Comparison of ENCODE assay signal across 21 cellular contexts in the genomic region with DNA sequence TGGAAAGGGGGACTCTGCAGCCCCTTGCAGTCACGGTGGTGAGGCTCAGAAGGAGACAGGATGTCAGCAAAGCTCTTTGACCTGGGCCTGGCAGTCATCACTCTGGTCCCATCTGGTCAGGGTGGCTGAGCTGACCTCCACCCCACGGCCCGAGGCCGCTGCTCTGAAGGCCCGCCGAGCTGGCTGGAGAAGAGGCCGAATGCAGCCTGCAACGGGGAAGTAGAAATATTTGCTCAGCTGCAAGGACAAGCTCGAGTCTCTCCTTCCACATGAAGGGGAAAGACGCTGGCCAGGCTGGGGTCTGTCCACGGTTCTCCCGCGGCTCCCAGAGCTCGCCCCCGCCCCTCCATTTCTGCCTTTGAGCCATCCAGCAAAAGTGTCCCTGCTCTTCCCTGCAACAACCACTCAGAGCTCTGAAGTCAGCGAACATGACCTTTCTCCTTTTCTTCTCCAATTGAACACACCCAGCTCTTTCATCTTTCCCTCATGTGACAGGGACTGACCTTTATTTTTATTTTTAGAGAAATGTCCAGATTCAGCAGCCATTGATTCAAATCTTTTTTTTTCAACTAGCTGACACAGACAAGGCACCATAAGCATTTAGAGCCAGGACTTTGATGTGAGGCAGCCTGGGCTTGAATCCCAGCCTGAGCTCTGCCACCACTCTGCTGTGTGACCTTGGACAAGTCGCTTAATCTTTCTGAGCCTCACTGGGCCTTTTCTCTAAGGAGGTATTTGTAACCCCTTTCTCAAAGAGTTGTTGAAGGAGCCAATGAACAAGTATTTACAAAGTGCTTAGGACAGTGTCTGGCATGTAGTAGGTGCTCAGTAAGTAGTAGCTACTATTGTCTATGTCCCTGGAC.
DNase-seq lines count a peak whose midpoint lies in the region; ATAC-seq and TF ChIP-seq lines count a peak whose summit lies in the region.
"Had no signal": no experiment of that assay in that cellular context is flagged by ENCODE, and none has a peak within 500 bp of the region (broad histone marks: within the 10 kb centered on the region; RNA-seq: fewer than 3 reads in every experiment).

No MANE protein-coding gene starts in this region.

- ATAC-seq in left lobe of liver: no peak
- ATAC-seq in sciatic nerve: no peak
- ATAC-seq: left ventricle myocardium superior; mucosa of descending colon; stimulated activated memory B cell treated with anti-CD40 and anti-IgM and Interleukin-4, amounts not matched to agents 10 μg/mL and 1 μg/mL and 100 μg/mL, for 72 hours had no signal

- WGBS in testis, 2 donors: 54 to 62% methylated on average over 10 to 17 of the region's 17 CpGs

- TF ChIP-seq CTCF in GM13976 (IDR thresholded peaks at IDR 0.05; ENCODE audit: borderline replicate concordance, control extremely low read depth, extremely low read depth, insufficient read depth, missing control alignments): no peak
- TF ChIP-seq CTCF in testis (IDR thresholded peaks at IDR 0.05): no peak

- H3K4me3 ChIP-seq in testis: no peak overlapping the region
- H3K4me3 ChIP-seq: cardiac muscle cell, mucosa of descending colon, skin epidermis, thoracic aorta had no signal

- no peaks in the 10 kb centered on the region for H3K27me3 ChIP-seq in testis

- in situ Hi-C loops in GM13976 (cut with MboI; ENCODE audit: low sequenced_read_pairs, unreplicated experiment): no loop called here
- in situ Hi-C loops in SK-MEL-5 (cut with HindIII; ENCODE audit: low pct_unique_long_range_greater_than_20kb, low sequenced_read_pairs): no loop called here

- H3K4me1 ChIP-seq in testis: peaks cover 11% of the 10 kb centered on the region

- no peak overlapping the region for H3K27ac ChIP-seq in testis
- H3K27ac ChIP-seq: cardiac muscle cell, skin epidermis, thoracic aorta had no signal

- intact Hi-C loops in sciatic nerve (cut with DNase I): no loop called here
- intact Hi-C loops in testis (cut with DNase I; ENCODE audit: low total_unique reads): no loop called here

- no peaks in the 10 kb centered on the region for H3K36me3 ChIP-seq in testis (ENCODE audit: low read depth, missing control alignments)
- H3K36me3 ChIP-seq: cardiac muscle cell, thoracic aorta had no signal

- no peaks in the 10 kb centered on the region for H3K9me3 ChIP-seq in testis
- H3K9me3 ChIP-seq: mucosa of descending colon, thoracic aorta had no signal

- no peak for TF ChIP-seq POLR2A in testis (IDR thresholded peaks at IDR 0.05)

- DNase-seq in GM13976 (ENCODE audit: low spot score) (peak; percentile 16), SK-MEL-5 (ENCODE audit: low read depth, low spot score) (peak; percentile 41), left lobe of liver (ENCODE audit: low spot score) (peak; percentile 40), sciatic nerve (ENCODE audit: low spot score) (peak; percentile 34), NCI-H82 (lab: John Stamatoyannopoulos, UW) (no peak), superior temporal gyrus (ENCODE audit: extremely low spot score) (no peak), testis (no peak)
- DNase-seq: activated naive CD4-positive, alpha-beta T cell treated with anti-CD3 and anti-CD28 coated beads, Interleukin-2, amount 10 ng/mL, durations not matched to agents 7 days and 5 days; anterior cingulate cortex; CD8-positive, alpha-beta memory T cell; dermis blood vessel endothelial cell; left ventricle myocardium superior; mucosa of descending colon; NCI-H1694; NCI-H69; stimulated activated CD4-positive, alpha-beta T cell treated with anti-CD3 and anti-CD28 coated beads, Interleukin-2, amount 100 ng/mL, for 24 hours; T-helper 1 cell had no signal

Comparison
In these comparisons a context has a peak if more than half of its experiments do, and no peak if none do; other contexts are left out.
1. DNase-seq: peak in GM13976 (single experiment), SK-MEL-5 (single experiment), left lobe of liver (single experiment) and sciatic nerve (single experiment); none in NCI-H82 (single experiment), superior temporal gyrus (single experiment) and testis (single experiment).